In genomic region chr17:21690811-21691210, GRCh38 we compare ENCODE assay signal across 15 cellular contexts. TPM values are rescaled to one million over a fixed set of nuclear protein-coding genes. Genes with fewer than 3 reads are reported as not detected.
"Had no signal": no experiment of that assay in that cellular context is flagged by ENCODE, and none has a peak within 500 bp of the region (broad histone marks: within the 10 kb centered on the region; RNA-seq: fewer than 3 reads in every experiment).

No MANE protein-coding gene starts in this region.

RNA-seq across cellular contexts. Expression of gene KCNJ18, which starts 1.5 kb away (rescaled TPM):
- total RNA-seq: activated B cell treated with CpG ODN at 0.5 μM for 24 hours; activated CD4-positive, alpha-beta memory T cell treated with anti-CD3 and anti-CD28 coated beads for 36 hours; activated CD4-positive, alpha-beta memory T cell treated with anti-CD3 and anti-CD28 coated beads, Interleukin-2, amount 10 ng/mL, durations not matched to agents 7 days and 5 days; activated CD4-positive, alpha-beta T cell treated with anti-CD3 and anti-CD28 coated beads for 36 hours; activated CD4-positive, alpha-beta T cell treated with anti-CD3 and anti-CD28 coated beads, Interleukin-2, amount 10 ng/mL, durations not matched to agents 24 days and 14 days; activated CD4-positive, alpha-beta T cell treated with anti-CD3 and anti-CD28 coated beads, Interleukin-2, amount 10 ng/mL, durations not matched to agents 7 days and 5 days; activated CD8-positive, alpha-beta memory T cell treated with anti-CD3 and anti-CD28 coated beads for 36 hours; activated CD8-positive, alpha-beta memory T cell treated with anti-CD3 and anti-CD28 coated beads, Interleukin-2, amount 10 ng/mL, durations not matched to agents 7 days and 5 days; activated CD8-positive, alpha-beta T cell treated with anti-CD3 and anti-CD28 coated beads for 36 hours; activated CD8-positive, alpha-beta T cell treated with anti-CD3 and anti-CD28 coated beads, Interleukin-2, amount 10 ng/mL, durations not matched to agents 7 days and 5 days; T-cell; T-helper 1 cell treated with Interleukin-12 subunit alpha and Interleukin-12 subunit beta and Interleukin-4 antibody, amounts not matched to agents 30 ng/mL and 1 ng/mL, for 36 hours; T-helper 17 cell; T-helper 2 cell treated with Interferon-gamma antibody and Interleukin-4, amounts not matched to agents 100 ng/mL and 5 ng/mL, for 36 hours; WTC11 had no signal
